ENCODE assay signal across 28 cellular contexts in genomic region chr20:44843863-44844262, GRCh38. TPM values are rescaled to one million over a fixed set of nuclear protein-coding genes. Genes with fewer than 3 reads are reported as not detected.
"Had no signal": no experiment of that assay in that cellular context is flagged by ENCODE, and none has a peak within 500 bp of the region (broad histone marks: within the 10 kb centered on the region; RNA-seq: fewer than 3 reads in every experiment).

No MANE protein-coding gene starts in this region.

- H2AFZ ChIP-seq: parathyroid adenoma had no signal

- H3K9ac ChIP-seq: parathyroid adenoma had no signal

- H3K4me3 ChIP-seq: left lung, lower lobe of right lung, psoas muscle, right atrium auricular region, skin epidermis, suprapubic skin, thoracic aorta, tibial artery, upper lobe of right lung had no signal

- H3K36me3 ChIP-seq: left lung, lower lobe of right lung, right atrium auricular region, suprapubic skin, thoracic aorta, tibial artery, upper lobe of right lung had no signal

- H3K4me1 ChIP-seq: left lung, lower lobe of right lung, parathyroid adenoma, psoas muscle, right atrium auricular region, suprapubic skin, tibial artery, upper lobe of right lung had no signal

- H3K9me3 Mint-ChIP-seq: neural crest cell had no signal

- H3K27ac ChIP-seq: left lung, lower lobe of right lung, parathyroid adenoma, psoas muscle, right atrium auricular region, skin epidermis, suprapubic skin, thoracic aorta, tibial artery, upper lobe of right lung had no signal

- H3K4me3 Mint-ChIP-seq: naive thymus-derived CD8-positive, alpha-beta T cell; nephron; neural crest cell; stimulated activated naive CD8-positive, alpha-beta T cell treated with anti-CD3 and anti-CD28 coated beads, Interleukin-15, Interleukin-2, amounts not matched to agents 100 ng/mL and 50 ng/mL, for 24 hours had no signal

- H3K9me3 ChIP-seq: left lung, lower lobe of right lung, psoas muscle, suprapubic skin, thoracic aorta, tibial artery, upper lobe of right lung had no signal

- DNase-seq: immature natural killer cell; kidney; left colon; left lung; lower lobe of right lung; mammary epithelial cell; mesenchymal stem cell; naive thymus-derived CD8-positive, alpha-beta T cell; psoas muscle; stimulated activated CD4-positive, alpha-beta T cell treated with anti-CD3 and anti-CD28 coated beads, Interleukin-12 subunit alpha, Interleukin-12 subunit beta, amount 100 ng/mL, for 4 hours; stimulated activated CD4-positive, alpha-beta T cell treated with anti-CD3 and anti-CD28 coated beads, Interleukin-15, amount 100 ng/mL, for 24 hours; stimulated activated CD4-positive, alpha-beta T cell treated with anti-CD3 and anti-CD28 coated beads, Interleukin-2, amount 100 ng/mL, for 24 hours; stimulated activated CD4-positive, alpha-beta T cell treated with anti-CD3 and anti-CD28 coated beads, Interleukin-4, amount 100 ng/mL, for 1 hour; tibial artery; trophoblast cell; upper lobe of right lung had no signal

- FAIRE-seq: islet of Langerhans, kidney, urothelium cell line had no signal

- H3K36me3 Mint-ChIP-seq: immature natural killer cell had no signal

- ATAC-seq: left colon; left lung; lower lobe of right lung; naive thymus-derived CD8-positive, alpha-beta T cell; psoas muscle; sciatic nerve; upper lobe of right lung had no signal

- H3K79me2 ChIP-seq: parathyroid adenoma had no signal

- H3K27me3 ChIP-seq: right atrium auricular region had no signal

- H3K4me1 Mint-ChIP-seq: immature natural killer cell; naive thymus-derived CD8-positive, alpha-beta T cell; neural crest cell had no signal

- H3K27ac Mint-ChIP-seq: immature natural killer cell; naive thymus-derived CD8-positive, alpha-beta T cell; nephron; stimulated activated naive CD8-positive, alpha-beta T cell treated with anti-CD3 and anti-CD28 coated beads, Interleukin-15, Interleukin-2, amounts not matched to agents 100 ng/mL and 50 ng/mL, for 24 hours had no signal

RNA-seq across cellular contexts. Expression of gene RIMS4, which starts 33.5 kb away (rescaled TPM):
- total RNA-seq: liver; naive thymus-derived CD8-positive, alpha-beta T cell had no signal
- polyA plus RNA-seq: immature natural killer cell; liver; mammary epithelial cell; naive thymus-derived CD8-positive, alpha-beta T cell had no signal
